15 cellular contexts compared by ENCODE assay signal in the genomic region with DNA sequence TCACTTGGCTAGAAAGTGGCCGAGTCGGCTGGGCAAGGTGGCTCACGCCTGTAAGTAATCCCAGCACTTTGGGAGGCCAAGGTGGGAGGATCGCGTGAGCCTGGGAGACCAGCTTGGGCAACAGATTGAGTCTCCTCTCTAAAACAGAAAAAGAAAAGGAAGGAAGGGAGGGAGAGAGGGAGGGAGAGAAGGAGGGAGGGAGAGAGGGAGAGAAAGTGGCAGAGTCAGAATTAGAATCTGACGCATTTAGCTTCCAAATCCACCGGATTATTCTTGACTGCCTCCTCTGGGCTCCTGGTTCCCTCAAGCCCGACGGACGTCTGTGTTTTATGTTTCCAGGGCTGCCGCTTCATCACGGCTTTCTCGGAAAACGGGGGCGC. TPM values are rescaled to one million over a fixed set of nuclear protein-coding genes. Genes with fewer than 3 reads are reported as not detected.
A peak's percentile ranks its signal among the peaks of the same experiment; 100 is the strongest.
DNase-seq lines count a peak whose midpoint lies in the region; ATAC-seq, FAIRE-seq and TF ChIP-seq lines count a peak whose summit lies in the region.
"Had no signal": no experiment of that assay in that cellular context is flagged by ENCODE, and none has a peak within 500 bp of the region (broad histone marks: within the 10 kb centered on the region; RNA-seq: fewer than 3 reads in every experiment).

No MANE protein-coding gene starts in this region.

- DNase-seq in A549 (ENCODE audit: low read depth in 1 of 2, low spot score in 1 of 2) (no peak), foreskin fibroblast (no peak), NCI-H69 (lab: John Stamatoyannopoulos, UW) (no peak)
- no peak for DNase-seq in CD8-positive, alpha-beta memory T cell
- DNase-seq in naive thymus-derived CD4-positive, alpha-beta T cell, result no peak
- DNase-seq: esophagus squamous epithelium, MM.1S, NCI-H2171 had no signal

- no peak overlapping the region for H3K27ac ChIP-seq in A549
- H3K27ac ChIP-seq in CD8-positive, alpha-beta memory T cell (ENCODE audit: low read depth, low read length), result no peak overlapping the region
- peak overlapping the region; percentile 49 for H3K27ac ChIP-seq in naive thymus-derived CD4-positive, alpha-beta T cell (ENCODE audit: low read depth, low read length)
- H3K27ac ChIP-seq: esophagus squamous epithelium had no signal

- peaks cover 0 to 4% of the 10 kb centered on the region in 2 donors for H3K27me3 Mint-ChIP-seq in CD8-positive, alpha-beta memory T cell
- no peaks in the 10 kb centered on the region for H3K27me3 Mint-ChIP-seq in activated T-helper 17 cell treated with anti-CD3 and anti-CD28 coated beads, Interleukin-2, amount 50 U/mL, for 72 hours
- peaks cover 0 to 32% (median 0%) of the 10 kb centered on the region in 5 donors for H3K27me3 Mint-ChIP-seq in naive thymus-derived CD4-positive, alpha-beta T cell

- H3K4me3 ChIP-seq in A549, result peak overlapping the region; percentile 21; the same call in 2 of the 3 replicates
- peak overlapping the region; percentile 36 for H3K4me3 ChIP-seq in CD8-positive, alpha-beta memory T cell (ENCODE audit: low read length)
- H3K4me3 ChIP-seq in naive thymus-derived CD4-positive, alpha-beta T cell (ENCODE audit: low read length), result peak overlapping the region; percentile 79
- no peak overlapping the region for H3K4me3 ChIP-seq in foreskin fibroblast (ENCODE audit: low read depth in 1 of 2, low read length in 2 of 2)
- H3K4me3 ChIP-seq: HAP-1 had no signal

- TF ChIP-seq RAD21 in A549 (conservative IDR thresholded peaks at IDR 0.05 in 1 of 2, IDR thresholded peaks at IDR 0.05 in 1 of 2), result no peak

- no peak for FAIRE-seq in A549 (lab: Jason Lieb, UNC)

- H3K4me1 Mint-ChIP-seq in CD8-positive, alpha-beta memory T cell, result peaks cover 33 to 59% (median 42%) of the 10 kb centered on the region in 3 donors
- peaks cover 9% of the 10 kb centered on the region for H3K4me1 Mint-ChIP-seq in activated T-helper 17 cell treated with anti-CD3 and anti-CD28 coated beads, Interleukin-2, amount 50 U/mL, for 72 hours
- peaks cover 23 to 58% (median 44%) of the 10 kb centered on the region in 7 donors for H3K4me1 Mint-ChIP-seq in naive thymus-derived CD4-positive, alpha-beta T cell

- H3K36me3 Mint-ChIP-seq in CD8-positive, alpha-beta memory T cell, result no peaks in the 10 kb centered on the region
- H3K36me3 Mint-ChIP-seq in activated T-helper 17 cell treated with anti-CD3 and anti-CD28 coated beads, Interleukin-2, amount 50 U/mL, for 72 hours (ENCODE audit: low read depth), result no peaks in the 10 kb centered on the region
- H3K36me3 Mint-ChIP-seq in naive thymus-derived CD4-positive, alpha-beta T cell, result peaks cover 0 to 9% (median 0%) of the 10 kb centered on the region in 5 donors

- ATAC-seq in A549 (peak in 1 of 2 experiments; percentile 24; a peak in 3 of 6 replicates), HG03196 (IDR thresholded peaks at IDR 0.05; ENCODE audit: unreplicated experiment) (no peak), GM18519 (IDR thresholded peaks at IDR 0.05; ENCODE audit: low FRiP score, unreplicated experiment) (no peak)
- peak; percentile 68 for ATAC-seq in activated T-helper 17 cell treated with anti-CD3 and anti-CD28 coated beads, Interleukin-2, amount 50 U/mL, for 72 hours (replicated peaks)
- ATAC-seq in naive thymus-derived CD4-positive, alpha-beta T cell, result no peak

- CTCF ChIA-PET in A549 (lab: Yijun Ruan, JAX), result interaction anchor here (0.9 to 2.0 kb wide), 12 partner anchors 9 to 172 kb away, joined by 3 to 10 read pairs (median 4); no protein-coding TSS in a partner anchor
- CTCF ChIA-PET in CD8-positive, alpha-beta memory T cell (lab: Charles Lee), result interaction anchor here (0.7 to 1.9 kb wide), 23 partner anchors 9 to 170 kb away, joined by 3 to 13 read pairs (median 4); a partner anchor contains a TSS
- CTCF ChIA-PET in naive thymus-derived CD4-positive, alpha-beta T cell (lab: Charles Lee), result interaction anchor here (0.8 to 2.9 kb wide), 12 partner anchors 9 to 230 kb away, joined by 3 to 28 read pairs (median 4); a partner anchor contains a TSS

- intact Hi-C loops in naive thymus-derived CD4-positive, alpha-beta T cell (cut with micrococcal nuclease), result loop anchor here in 1 of 2 donors (1.0 to 2.0 kb wide), 5 partner anchors 37 to 168 kb away; a partner anchor contains a TSS

- H3K27me3 ChIP-seq in CD8-positive, alpha-beta memory T cell (ENCODE audit: insufficient read depth, low read length, poor library complexity, severe bottlenecking), result no peaks in the 10 kb centered on the region
- H3K27me3 ChIP-seq in naive thymus-derived CD4-positive, alpha-beta T cell (ENCODE audit: control insufficient read depth in 2 of 2, insufficient read depth in 2 of 2, low read length in 2 of 2), result no peaks in the 10 kb centered on the region

- 37% methylated on average over 15 of the region's 15 CpGs for WGBS in A549 (ENCODE audit: missing lambda C conversion rate)

- H3K27ac Mint-ChIP-seq in CD8-positive, alpha-beta memory T cell, result peak overlapping the region in 4 of 8 donors; percentile 33 to 81 (median 54)
- H3K27ac Mint-ChIP-seq in activated T-helper 17 cell treated with anti-CD3 and anti-CD28 coated beads, Interleukin-2, amount 50 U/mL, for 72 hours, result no peak overlapping the region
- H3K27ac Mint-ChIP-seq in naive thymus-derived CD4-positive, alpha-beta T cell, result peak overlapping the region in 8 of 9 donors; percentile 58 to 96 (median 78)

- no peaks in the 10 kb centered on the region for H3K9me3 Mint-ChIP-seq in CD8-positive, alpha-beta memory T cell
- H3K9me3 Mint-ChIP-seq in activated T-helper 17 cell treated with anti-CD3 and anti-CD28 coated beads, Interleukin-2, amount 50 U/mL, for 72 hours, result no peaks in the 10 kb centered on the region
- H3K9me3 Mint-ChIP-seq in naive thymus-derived CD4-positive, alpha-beta T cell, result peaks cover 0 to 6% (median 0%) of the 10 kb centered on the region in 11 donors

- peak overlapping the region; percentile 71 for H3K4me2 ChIP-seq in A549

- H3K4me3 Mint-ChIP-seq in CD8-positive, alpha-beta memory T cell, result peak overlapping the region in 6 of 7 donors; percentile 70 to 81 (median 76)
- H3K4me3 Mint-ChIP-seq in activated T-helper 17 cell treated with anti-CD3 and anti-CD28 coated beads, Interleukin-2, amount 50 U/mL, for 72 hours, result peak overlapping the region; percentile 74
- H3K4me3 Mint-ChIP-seq in naive thymus-derived CD4-positive, alpha-beta T cell, result peak overlapping the region; percentile 66 to 83 (median 78)

- H3K4me1 ChIP-seq in A549, result peaks cover 7% of the 10 kb centered on the region; the same call in 2 of the 3 replicates
- peaks cover 51% of the 10 kb centered on the region for H3K4me1 ChIP-seq in CD8-positive, alpha-beta memory T cell (ENCODE audit: insufficient read depth, low read length)
- peaks cover 30 to 45% of the 10 kb centered on the region in 2 donors for H3K4me1 ChIP-seq in naive thymus-derived CD4-positive, alpha-beta T cell (ENCODE audit: control insufficient read depth in 2 of 2, insufficient read depth in 2 of 2, low read length in 2 of 2)

- POLR2A ChIA-PET in A549 (lab: Yijun Ruan, JAX), result no interaction called here
- POLR2A ChIA-PET in CD8-positive, alpha-beta memory T cell (lab: Charles Lee), result interaction anchor here (0.6 to 1.5 kb wide), 3 partner anchors 28 to 201 kb away, joined by 3 to 4 read pairs (median 4); a partner anchor contains a TSS
- POLR2A ChIA-PET in naive thymus-derived CD4-positive, alpha-beta T cell (lab: Charles Lee), result interaction anchor here (0.7 to 2.0 kb wide), 10 partner anchors 18 to 213 kb away, joined by 3 to 8 read pairs (median 4); a partner anchor contains a TSS

- TF ChIP-seq EP300 in A549 (IDR thresholded peaks at IDR 0.05), result no peak

- no peak for TF ChIP-seq CTCF in A549 (IDR thresholded peaks at IDR 0.05)
- no peak for TF ChIP-seq CTCF in foreskin fibroblast (IDR thresholded peaks at IDR 0.05; ENCODE audit: low read depth, low read length)

- peaks cover 7% of the 10 kb centered on the region; the same call in 2 of the 3 replicates for H3K9me3 ChIP-seq in A549
- H3K9me3 ChIP-seq in CD8-positive, alpha-beta memory T cell (ENCODE audit: low read length), result no peaks in the 10 kb centered on the region
- no peaks in the 10 kb centered on the region for H3K9me3 ChIP-seq in naive thymus-derived CD4-positive, alpha-beta T cell (ENCODE audit: control insufficient read depth in 2 of 3, low read length in 3 of 3)
- H3K9me3 ChIP-seq: esophagus squamous epithelium, HAP-1 had no signal

- no peaks in the 10 kb centered on the region for H3K36me3 ChIP-seq in CD8-positive, alpha-beta memory T cell (ENCODE audit: insufficient read depth, low read length)
- no peaks in the 10 kb centered on the region for H3K36me3 ChIP-seq in naive thymus-derived CD4-positive, alpha-beta T cell (ENCODE audit: control insufficient read depth in 2 of 3, insufficient read depth in 3 of 3, low read length in 3 of 3)
- H3K36me3 ChIP-seq: esophagus squamous epithelium, HAP-1 had no signal

- TF ChIP-seq POLR2A in A549 (IDR thresholded peaks at IDR 0.05; ENCODE audit: low read length), result no peak

RNA-seq across cellular contexts. Expression of a gene that starts 22.5 kb away (rescaled TPM):
- polyA plus RNA-seq in A549 (2011; rRNA removed), result 2.4 and 3.1 TPM in 2 replicates
- 9.8 and 16.4 TPM in 2 replicates for polyA plus RNA-seq in A549 (2012; cell fraction: cytosol; rRNA removed)
- polyA plus RNA-seq in A549 (2012; cell fraction: nucleus; rRNA removed), result 13.2 and 22.2 TPM in 2 replicates
- polyA plus RNA-seq in A549 (2017; fragmentation: RNase III; extraction: RNeasy Plus Mini Kit Qiagen cat#74134 plus additional on column Dnase treatment), result 12.8 to 17.1 TPM (median 16.6 TPM) in 3 replicates
- polyA minus RNA-seq in A549 (2011; rRNA and poly(A)+ RNA removed), result 2.1 and 2.9 TPM in 2 replicates
- 10 to 100 TPM; 12.4 to 12.5 TPM for total RNA-seq in CD8-positive, alpha-beta memory T cell
- polyA plus RNA-seq in CD8-positive, alpha-beta memory T cell, result 3.0 TPM
- 10 to 100 TPM in 1 of 2 donors, 1 to 10 TPM in 1; 9.8 to 15.1 TPM for total RNA-seq in activated T-helper 17 cell treated with anti-CD3 and anti-CD28 coated beads, Interleukin-2, amount 50 U/mL, for 72 hours
- total RNA-seq in naive thymus-derived CD4-positive, alpha-beta T cell, result 10 to 100 TPM in 3 of 5 experiments, 1 to 10 TPM in 2; 5.7 to 14.9 (median 11.6) TPM
- 1 to 10 TPM; 1.2 to 2.4 TPM for polyA plus RNA-seq in naive thymus-derived CD4-positive, alpha-beta T cell

RNA-seq across cellular contexts. Expression of a gene that starts 36.3 kb away (rescaled TPM):
- polyA plus RNA-seq in A549 (2011; rRNA removed), result 22.8 and 25.3 TPM in 2 replicates
- 55.6 and 62.5 TPM in 2 replicates for polyA plus RNA-seq in A549 (2012; cell fraction: cytosol; rRNA removed)
- 41.6 and 44.6 TPM in 2 replicates for polyA plus RNA-seq in A549 (2012; cell fraction: nucleus; rRNA removed)
- polyA plus RNA-seq in A549 (2017; fragmentation: RNase III; extraction: RNeasy Plus Mini Kit Qiagen cat#74134 plus additional on column Dnase treatment), result 22.6 to 27.1 TPM (median 23.2 TPM) in 3 replicates
- 5.9 and 8.5 TPM in 2 replicates for polyA minus RNA-seq in A549 (2011; rRNA and poly(A)+ RNA removed)
- total RNA-seq in CD8-positive, alpha-beta memory T cell, result 10 to 100 TPM; 21.0 to 21.9 TPM
- polyA plus RNA-seq in CD8-positive, alpha-beta memory T cell, result 54.2 TPM
- 10 to 100 TPM; 17.5 to 26.0 TPM for total RNA-seq in activated T-helper 17 cell treated with anti-CD3 and anti-CD28 coated beads, Interleukin-2, amount 50 U/mL, for 72 hours
- 10 to 100 TPM in 3 of 5 experiments, 1 to 10 TPM in 2; 7.8 to 26.1 (median 17.8) TPM for total RNA-seq in naive thymus-derived CD4-positive, alpha-beta T cell
- 10 to 100 TPM; 29.9 to 58.1 TPM for polyA plus RNA-seq in naive thymus-derived CD4-positive, alpha-beta T cell

RNA-seq across cellular contexts. Expression of a gene that starts 50.0 kb away (rescaled TPM):
- 0.56 and 0.60 TPM in 2 replicates for polyA plus RNA-seq in A549 (2011; rRNA removed)
- polyA plus RNA-seq in A549 (2012; cell fraction: cytosol; rRNA removed), result 0.47 and 0.52 TPM in 2 replicates
- 4.8 and 5.1 TPM in 2 replicates for polyA plus RNA-seq in A549 (2012; cell fraction: nucleus; rRNA removed)
- polyA plus RNA-seq in A549 (2017; fragmentation: RNase III; extraction: RNeasy Plus Mini Kit Qiagen cat#74134 plus additional on column Dnase treatment), result 0.37 to 0.49 TPM (median 0.44 TPM) in 3 replicates
- 0.15 and 0.37 TPM in 2 replicates for polyA minus RNA-seq in A549 (2011; rRNA and poly(A)+ RNA removed)
- 1 to 10 TPM; 1.2 to 1.9 TPM for total RNA-seq in CD8-positive, alpha-beta memory T cell
- polyA plus RNA-seq in CD8-positive, alpha-beta memory T cell, result not detected
- total RNA-seq in activated T-helper 17 cell treated with anti-CD3 and anti-CD28 coated beads, Interleukin-2, amount 50 U/mL, for 72 hours, result 1 to 10 TPM; 1.5 to 3.9 TPM
- 1 to 10 TPM; 1.7 to 5.4 (median 3.8) TPM for total RNA-seq in naive thymus-derived CD4-positive, alpha-beta T cell
- under 1 TPM in 1 of 2 donors, not detected in 1; 0.14 TPM for polyA plus RNA-seq in naive thymus-derived CD4-positive, alpha-beta T cell

RNA-seq across cellular contexts. Expression of a gene that starts 50.6 kb away (rescaled TPM):
- polyA plus RNA-seq in A549 (2011; rRNA removed), result not detected in 2 replicates
- 0.14 and 0.34 TPM in 2 replicates for polyA plus RNA-seq in A549 (2012; cell fraction: cytosol; rRNA removed)
- 0.29 TPM in 1 of 2 replicates, not detected in the other for polyA plus RNA-seq in A549 (2012; cell fraction: nucleus; rRNA removed)
- polyA plus RNA-seq in A549 (2017; fragmentation: RNase III; extraction: RNeasy Plus Mini Kit Qiagen cat#74134 plus additional on column Dnase treatment), result 0.21 TPM in 1 of 3 replicates, not detected in the others
- 2.1 TPM in 1 of 2 replicates, not detected in the other for polyA minus RNA-seq in A549 (2011; rRNA and poly(A)+ RNA removed)
- 1 to 10 TPM; 6.4 to 6.8 TPM for total RNA-seq in CD8-positive, alpha-beta memory T cell
- 96.2 TPM for polyA plus RNA-seq in CD8-positive, alpha-beta memory T cell
- total RNA-seq in activated T-helper 17 cell treated with anti-CD3 and anti-CD28 coated beads, Interleukin-2, amount 50 U/mL, for 72 hours, result not detected
- total RNA-seq in naive thymus-derived CD4-positive, alpha-beta T cell, result 100 to 1,000 TPM in 1 of 5 experiments, 10 to 100 TPM in 3, not detected in 1; 15.1 to 428 (median 35.6) TPM
- 1 to 10 TPM; 2.3 to 3.7 TPM for polyA plus RNA-seq in naive thymus-derived CD4-positive, alpha-beta T cell
- total RNA-seq: chondrocyte, G401, renal cortical epithelial cell had no signal

RNA-seq across cellular contexts. Expression of a gene that starts 55.4 kb away (rescaled TPM):
- polyA plus RNA-seq in A549 (2011; rRNA removed), result 27.5 and 34.2 TPM in 2 replicates
- 52.0 and 67.0 TPM in 2 replicates for polyA plus RNA-seq in A549 (2012; cell fraction: cytosol; rRNA removed)
- 104 and 143 TPM in 2 replicates for polyA plus RNA-seq in A549 (2012; cell fraction: nucleus; rRNA removed)
- polyA plus RNA-seq in A549 (2017; fragmentation: RNase III; extraction: RNeasy Plus Mini Kit Qiagen cat#74134 plus additional on column Dnase treatment), result 40.4 to 47.1 TPM (median 46.4 TPM) in 3 replicates
- 10.6 and 13.2 TPM in 2 replicates for polyA minus RNA-seq in A549 (2011; rRNA and poly(A)+ RNA removed)
- 10 to 100 TPM; 37.2 to 41.3 TPM for total RNA-seq in CD8-positive, alpha-beta memory T cell
- polyA plus RNA-seq in CD8-positive, alpha-beta memory T cell, result 21.2 TPM
- 10 to 100 TPM; 39.1 to 69.6 TPM for total RNA-seq in activated T-helper 17 cell treated with anti-CD3 and anti-CD28 coated beads, Interleukin-2, amount 50 U/mL, for 72 hours
- total RNA-seq in naive thymus-derived CD4-positive, alpha-beta T cell, result 10 to 100 TPM; 32.6 to 60.6 (median 49.3) TPM
- polyA plus RNA-seq in naive thymus-derived CD4-positive, alpha-beta T cell, result 10 to 100 TPM; 19.1 to 34.1 TPM

Comparison
In these comparisons a context has a peak if more than half of its experiments do, and no peak if none do; other contexts are left out.
1. H3K4me3 ChIP-seq: peak in A549 (single experiment), CD8-positive, alpha-beta memory T cell (single experiment) and naive thymus-derived CD4-positive, alpha-beta T cell (single experiment); none in foreskin fibroblast (0 of 2).
2. Peak in every context shown above with its lines, with median percentiles within 50 percentile points of each other: H3K4me3 Mint-ChIP-seq.